Comparison of ENCODE assay signal across 18 cellular contexts in the genomic region with DNA sequence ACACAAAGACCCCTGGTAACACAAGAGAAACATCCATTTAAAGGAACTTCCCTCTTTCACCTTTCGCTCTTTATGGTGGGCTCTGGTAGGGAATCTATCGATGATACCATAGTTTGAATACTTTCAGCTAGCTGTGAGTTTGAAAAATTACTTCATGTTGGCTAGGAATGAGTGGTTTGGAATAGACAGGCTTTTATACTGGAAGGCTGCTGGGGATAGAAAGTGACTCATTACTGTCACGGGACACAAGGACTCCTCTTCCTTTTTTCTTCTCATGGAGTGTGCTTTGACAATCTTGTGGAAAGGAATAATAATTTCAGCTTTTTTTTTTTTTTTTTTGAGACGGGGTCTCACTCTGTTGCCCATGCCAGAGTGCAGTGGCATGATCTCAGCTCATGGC.
A peak's percentile ranks its signal among the peaks of the same experiment; 100 is the strongest.
DNase-seq lines count a peak whose midpoint lies in the region; ATAC-seq and TF ChIP-seq lines count a peak whose summit lies in the region.
"Had no signal": no experiment of that assay in that cellular context is flagged by ENCODE, and none has a peak within 500 bp of the region (broad histone marks: within the 10 kb centered on the region; RNA-seq: fewer than 3 reads in every experiment).

No MANE protein-coding gene starts in this region.

- no peak overlapping the region for H2BK20ac ChIP-seq in IMR-90 (ENCODE audit: low read depth, low read length)

- peak overlapping the region in 1 of 2 experiments; percentile 10; a peak in 1 of 4 replicates for H4K8ac ChIP-seq in IMR-90 (ENCODE audit: low read depth in 2 of 2, low read length in 2 of 2)

- no peak overlapping the region for H3K4me2 ChIP-seq in IMR-90 (ENCODE audit: low read depth, low read length)

- H3K4me3 Mint-ChIP-seq in chondrocyte (ENCODE audit: unreplicated experiment): no peak overlapping the region
- H3K4me3 Mint-ChIP-seq: activated naive CD4-positive, alpha-beta T cell treated with anti-CD3 and anti-CD28 coated beads, Interleukin-2, amount 10 ng/mL, durations not matched to agents 7 days and 5 days; dendritic cell treated with granulocyte-macrophage colony-stimulating factor and Interleukin-4, amounts not matched to agents 40 ng/mL and 50 ng/mL, for 4 days had no signal

- no peak overlapping the region for H3K9ac ChIP-seq in IMR-90 (ENCODE audit: low read depth, low read length)

- H3K79me1 ChIP-seq in IMR-90 (ENCODE audit: low read depth in 1 of 2, low read length in 2 of 2): peaks cover 23 to 49% of the 10 kb centered on the region in 2 experiments

- no TSS peak for BruUV-seq in IMR-90 (replicated peaks; lab: Mats Ljungman, UMichigan)

- H2AK5ac ChIP-seq in IMR-90 (ENCODE audit: low read depth, low read length): no peak overlapping the region

- no peak overlapping the region for H4K91ac ChIP-seq in IMR-90 (ENCODE audit: insufficient read depth, low read depth, low read length)

- H3K36me3 ChIP-seq in IMR-90 (ENCODE audit: control insufficient read depth, insufficient read depth, low read length): peaks cover 5% of the 10 kb centered on the region
- H3K36me3 ChIP-seq in ascending aorta: no peaks in the 10 kb centered on the region
- H3K36me3 ChIP-seq: Peyer's patch had no signal

- 0 out of 2 replicates have a peak overlapping the region, but pooled peaks have one; percentile 60 for H3K23ac ChIP-seq in IMR-90 (ENCODE audit: low read depth, low read length)

- no peaks in the 10 kb centered on the region for H3K9me3 Mint-ChIP-seq in chondrocyte (ENCODE audit: low read depth)
- H3K9me3 Mint-ChIP-seq: activated naive CD4-positive, alpha-beta T cell treated with anti-CD3 and anti-CD28 coated beads, Interleukin-2, amount 10 ng/mL, durations not matched to agents 7 days and 5 days; dendritic cell treated with granulocyte-macrophage colony-stimulating factor and Interleukin-4, amounts not matched to agents 40 ng/mL and 50 ng/mL, for 4 days had no signal

- H3K27ac Mint-ChIP-seq in chondrocyte (ENCODE audit: unreplicated experiment): peak overlapping the region; percentile 41
- H3K27ac Mint-ChIP-seq: activated naive CD4-positive, alpha-beta T cell treated with anti-CD3 and anti-CD28 coated beads, Interleukin-2, amount 10 ng/mL, durations not matched to agents 7 days and 5 days had no signal

- H3K27me3 ChIP-seq in IMR-90 (ENCODE audit: control insufficient read depth, insufficient read depth, low read length) (no peaks in the 10 kb centered on the region), ascending aorta (no peaks in the 10 kb centered on the region)
- H3K27me3 ChIP-seq: Peyer's patch, testis had no signal

- peaks cover 12% of the 10 kb centered on the region for H3K36me3 Mint-ChIP-seq in chondrocyte (ENCODE audit: low read depth)
- H3K36me3 Mint-ChIP-seq: activated naive CD4-positive, alpha-beta T cell treated with anti-CD3 and anti-CD28 coated beads, Interleukin-2, amount 10 ng/mL, durations not matched to agents 7 days and 5 days had no signal

- no peak overlapping the region for H3K14ac ChIP-seq in IMR-90 (replicated peaks; ENCODE audit: low read depth, low read length)

- H2AFZ ChIP-seq in IMR-90 (replicated peaks; ENCODE audit: low read length, poor library complexity): no peak overlapping the region

- no peaks in the 10 kb centered on the region for H3K27me3 Mint-ChIP-seq in chondrocyte (ENCODE audit: low read depth)
- H3K27me3 Mint-ChIP-seq: dendritic cell treated with granulocyte-macrophage colony-stimulating factor and Interleukin-4, amounts not matched to agents 40 ng/mL and 50 ng/mL, for 4 days had no signal

- H2AK9ac ChIP-seq in IMR-90 (replicated peaks; ENCODE audit: low read depth, low read length, poor library complexity): no peak overlapping the region

- H3K56ac ChIP-seq in IMR-90 (ENCODE audit: extremely low read depth, insufficient read depth, low read length): no peak overlapping the region; the same call in 1 of the 2 replicates

- H3K18ac ChIP-seq in IMR-90 (ENCODE audit: low read depth, low read length): no peak overlapping the region

- H2BK5ac ChIP-seq in IMR-90 (ENCODE audit: low read depth, low read length, poor library complexity, severe bottlenecking): no peak overlapping the region

- dilution Hi-C loops in IMR-90 (cut with HindIII; ENCODE audit: low sequenced_read_pairs, unreplicated experiment): no loop called here

- no peak overlapping the region for H3K4me3 ChIP-seq in IMR-90 (ENCODE audit: insufficient read depth, low read depth, low read length)
- no peak overlapping the region for H3K4me3 ChIP-seq in ascending aorta
- H3K4me3 ChIP-seq: mucosa of descending colon, Peyer's patch, testis had no signal

- H3K9me1 ChIP-seq in IMR-90 (ENCODE audit: insufficient read depth, low read length): no peaks in the 10 kb centered on the region; the same call in 1 of the 2 replicates

- CTCF ChIA-PET in IMR-90 (lab: Yijun Ruan, JAX): no interaction called here

- H3K27ac ChIP-seq in IMR-90 (ENCODE audit: insufficient read depth, low read length) (no peak overlapping the region), ascending aorta (no peak overlapping the region)
- H3K27ac ChIP-seq: Peyer's patch, testis had no signal

- in situ Hi-C loops in IMR-90 (cut with MboI; ENCODE audit: low sequenced_read_pairs): no loop called here

- DNase-seq in AG20443 (ENCODE audit: low spot score) (peak; percentile 78), IMR-90 (peak; percentile 61), chondrocyte (ENCODE audit: low spot score) (no peak), medulla oblongata (ENCODE audit: extremely low spot score) (peak; percentile 12), NCI-H146 treated with DMSO at 0.1 percent for 48 hours (lab: John Stamatoyannopoulos, UW; ENCODE audit: unreplicated experiment) (no peak), Kasumi-1 (lab: John Stamatoyannopoulos, UW) (no peak), ascending aorta (ENCODE audit: low spot score in 2 of 2) (no peak)
- DNase-seq: activated naive CD4-positive, alpha-beta T cell treated with anti-CD3 and anti-CD28 coated beads, Interleukin-2, amount 10 ng/mL, durations not matched to agents 7 days and 5 days; activated T-cell treated with anti-CD3 and anti-CD28 coated beads for 4 hours; GF-D8; mucosa of descending colon; NCI-H774; Peyer's patch; stimulated activated CD4-positive, alpha-beta T cell treated with anti-CD3 and anti-CD28 coated beads, Interleukin-1b, Interleukin-23, amount 100 ng/mL, for 48 hours; testis had no signal

- intact Hi-C loops in IMR-90 (cut with micrococcal nuclease): no loop called here
- intact Hi-C loops in ascending aorta (cut with DNase I): no loop called here

- TF ChIP-seq CTCF in IMR-90 (conservative IDR thresholded peaks at IDR 0.05; ENCODE audit: low read depth, low read length): no peak
- no peak for TF ChIP-seq CTCF in chondrocyte (IDR thresholded peaks at IDR 0.05)
- TF ChIP-seq CTCF in ascending aorta (IDR thresholded peaks at IDR 0.05): no peak

- WGBS in IMR-90 (ENCODE audit: extremely low coverage in 2 of 2, insufficient read length in 1 of 2), 2 experiments: no CpG with 5 or more reads among the region's 4 CpGs

- no peaks in the 10 kb centered on the region; the same call in 1 of the 2 replicates for H4K20me1 ChIP-seq in IMR-90 (ENCODE audit: insufficient read depth, low read length)

- no peak overlapping the region for H2BK120ac ChIP-seq in IMR-90 (ENCODE audit: low read depth, low read length)

- no peaks in the 10 kb centered on the region for H3K9me3 ChIP-seq in IMR-90 (ENCODE audit: control insufficient read depth, insufficient read depth, low read length)
- H3K9me3 ChIP-seq in ascending aorta: no peaks in the 10 kb centered on the region
- H3K9me3 ChIP-seq: mucosa of descending colon, Peyer's patch, testis had no signal

- peak overlapping the region; percentile 20; the same call in 1 of the 2 replicates for H3K4ac ChIP-seq in IMR-90 (ENCODE audit: low read depth, low read length)

- peaks cover 8% of the 10 kb centered on the region for H3K4me1 Mint-ChIP-seq in chondrocyte (ENCODE audit: low read depth)
- H3K4me1 Mint-ChIP-seq: activated naive CD4-positive, alpha-beta T cell treated with anti-CD3 and anti-CD28 coated beads, Interleukin-2, amount 10 ng/mL, durations not matched to agents 7 days and 5 days had no signal

- H4K5ac ChIP-seq in IMR-90 (ENCODE audit: low read depth, low read length): no peak overlapping the region

- H3K4me1 ChIP-seq in IMR-90 (ENCODE audit: control insufficient read depth, insufficient read depth, low read length) (peaks cover 11% of the 10 kb centered on the region), ascending aorta (no peaks in the 10 kb centered on the region)
- H3K4me1 ChIP-seq: Peyer's patch, testis had no signal

- no peak for TF ChIP-seq RAD21 in IMR-90 (IDR thresholded peaks at IDR 0.05; ENCODE audit: low read length)

- ATAC-seq in IMR-90 (ENCODE audit: low read depth): peak; percentile 48
- ATAC-seq in HG03342 (IDR thresholded peaks at IDR 0.05; ENCODE audit: unreplicated experiment): no peak
- ATAC-seq: mucosa of descending colon, sciatic nerve had no signal

- H2BK15ac ChIP-seq in IMR-90 (ENCODE audit: low read depth, low read length): no peak overlapping the region

- TF ChIP-seq POLR2A in IMR-90 (IDR thresholded peaks at IDR 0.05; ENCODE audit: low read depth, low read length): no peak

- POLR2A ChIA-PET in IMR-90 (lab: Charles Lee; ENCODE audit: unreplicated experiment): interaction anchor here (0.7 kb wide), 1 partner anchor 39 kb away, joined by 3 read pairs; no protein-coding TSS in a partner anchor

TF ChIP-seq in IMR-90, 13 proteins besides CTCF, POLR2A, EP300 and RAD21 (continues in another document):
- TF ChIP-seq SMC3 (IDR thresholded peaks at IDR 0.05; ENCODE audit: low read depth, low read length): no peak
- TF ChIP-seq MAZ (IDR thresholded peaks at IDR 0.05; ENCODE audit: borderline replicate concordance, low read depth, low read length): no peak
- TF ChIP-seq, protein P1, sequence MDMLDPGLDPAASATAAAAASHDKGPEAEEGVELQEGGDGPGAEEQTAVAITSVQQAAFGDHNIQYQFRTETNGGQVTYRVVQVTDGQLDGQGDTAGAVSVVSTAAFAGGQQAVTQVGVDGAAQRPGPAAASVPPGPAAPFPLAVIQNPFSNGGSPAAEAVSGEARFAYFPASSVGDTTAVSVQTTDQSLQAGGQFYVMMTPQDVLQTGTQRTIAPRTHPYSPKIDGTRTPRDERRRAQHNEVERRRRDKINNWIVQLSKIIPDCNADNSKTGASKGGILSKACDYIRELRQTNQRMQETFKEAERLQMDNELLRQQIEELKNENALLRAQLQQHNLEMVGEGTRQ (IDR thresholded peaks at IDR 0.05; ENCODE audit: low read depth, low read length): peak; percentile 21; the same call in 1 of the 2 replicates
- TF ChIP-seq RFX5 (IDR thresholded peaks at IDR 0.05; ENCODE audit: low read depth, low read length): no peak
- no peak for TF ChIP-seq ELK1 (IDR thresholded peaks at IDR 0.05; ENCODE audit: borderline replicate concordance, low read depth, low read length)

Comparison
In these comparisons a context has a peak if more than half of its experiments do, and no peak if none do; other contexts are left out.
1. DNase-seq: peak in AG20443 (single experiment), IMR-90 (single experiment) and medulla oblongata (single experiment); none in chondrocyte (single experiment), NCI-H146 treated with DMSO at 0.1 percent for 48 hours (single experiment), Kasumi-1 (0 of 2) and ascending aorta (0 of 2).